ENCODE assay signal across 8 cellular contexts in the genomic region with DNA sequence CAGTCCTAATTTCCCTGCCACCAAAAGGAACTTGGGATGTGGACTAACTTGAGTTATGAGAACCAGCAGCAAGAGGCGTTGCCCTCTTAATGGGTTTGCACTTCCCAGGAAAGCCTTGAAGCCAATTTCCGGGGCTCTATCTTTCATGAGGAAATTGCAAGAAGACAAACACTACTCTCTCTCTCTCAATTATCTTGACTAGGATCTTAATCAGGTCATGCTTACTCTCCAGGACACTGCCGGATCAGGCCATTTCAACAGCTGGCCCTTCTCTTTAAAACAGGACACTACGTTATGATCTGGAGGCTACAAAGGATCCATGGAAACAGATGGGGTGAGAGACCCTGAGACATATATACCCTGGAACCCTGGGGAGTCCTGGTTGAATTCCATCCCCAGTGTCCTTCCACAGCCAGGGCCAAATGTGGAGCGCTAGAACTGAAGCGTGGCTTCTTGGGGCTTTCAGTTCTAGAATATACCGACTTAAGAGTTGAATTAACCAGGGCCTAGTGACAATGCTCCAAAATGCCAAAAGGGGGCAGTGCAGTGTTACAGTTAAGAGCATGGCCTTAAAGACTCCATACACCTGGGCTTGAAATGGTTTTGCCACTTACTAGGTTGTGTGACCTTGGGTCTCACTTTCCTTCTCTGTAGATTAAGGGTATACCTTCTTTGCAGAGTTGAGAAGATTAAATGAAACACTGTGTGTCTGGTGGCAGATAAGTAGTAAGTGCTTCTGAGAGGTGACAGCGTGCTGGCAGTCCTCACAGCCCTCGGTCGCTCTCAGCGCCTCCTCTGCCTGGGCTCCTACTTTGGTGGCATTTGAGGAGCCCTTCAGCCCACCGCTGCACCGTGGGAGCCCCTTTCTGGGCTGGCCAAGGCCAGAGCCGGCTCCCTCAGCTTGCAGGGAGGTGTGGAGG. TPM values are rescaled to one million over a fixed set of nuclear protein-coding genes. Genes with fewer than 3 reads are reported as not detected.
DNase-seq lines count a peak whose midpoint lies in the region; ATAC-seq and TF ChIP-seq lines count a peak whose summit lies in the region.

No MANE protein-coding gene starts in this region.

- H3K4me3 Mint-ChIP-seq in neural crest cell, result no peak overlapping the region

- H3K27ac Mint-ChIP-seq in neural crest cell (ENCODE audit: unreplicated experiment), result no peak overlapping the region

- no peak for TF ChIP-seq EP300 in upper lobe of left lung (IDR thresholded peaks at IDR 0.05)

- H3K27ac ChIP-seq in upper lobe of left lung, result no peak overlapping the region

- peaks cover 9 to 16% (median 12%) of the 10 kb centered on the region in 4 donors for H3K4me1 ChIP-seq in upper lobe of left lung

- DNase-seq in EH (ENCODE audit: low read depth) (peak; percentile 69), HT-29 (ENCODE audit: low spot score) (peak; percentile 88), NOMO-1 treated with DMSO at 0.1 percent for 48 hours (lab: John Stamatoyannopoulos, UW; ENCODE audit: unreplicated experiment) (peak; percentile 69), activated T-cell treated with anti-CD3 and anti-CD28 coated beads for 48 hours (ENCODE audit: low read depth) (peak; percentile 41), fibroblast of mammary gland (ENCODE audit: low read depth) (peak; percentile 85), neural crest cell (ENCODE audit: low read depth, low spot score) (peak; percentile 29), upper lobe of left lung (peak in 1 of 2 donors; percentile 58)

- WGBS in upper lobe of left lung, 2 donors, result 59 to 68% methylated on average over 10 to 14 of the region's 14 CpGs

- H3K4me1 Mint-ChIP-seq in neural crest cell, result no peaks in the 10 kb centered on the region

- ATAC-seq in upper lobe of left lung (ENCODE audit: low FRiP score in 2 of 2) (peak; percentile 78 to 82), HG02763 (IDR thresholded peaks at IDR 0.05; ENCODE audit: unreplicated experiment) (no peak)

- no peaks in the 10 kb centered on the region for H3K9me3 ChIP-seq in upper lobe of left lung

- TF ChIP-seq CTCF in fibroblast of mammary gland (conservative IDR thresholded peaks at IDR 0.05; ENCODE audit: control insufficient read depth, insufficient read depth, low read depth, low read length) (peak; percentile 88), neural crest cell (conservative IDR thresholded peaks at IDR 0.05) (peak; percentile 85), upper lobe of left lung (IDR thresholded peaks at IDR 0.05) (peak; percentile 51 to 83 (median 70))

- no peaks in the 10 kb centered on the region for H3K27me3 ChIP-seq in upper lobe of left lung

- H3K9me3 Mint-ChIP-seq in neural crest cell, result no peaks in the 10 kb centered on the region

- no peaks in the 10 kb centered on the region for H3K36me3 Mint-ChIP-seq in neural crest cell (ENCODE audit: low read depth)

- H3K4me3 ChIP-seq in fibroblast of mammary gland (ENCODE audit: control insufficient read depth, low read depth, low read length) (no peak overlapping the region), upper lobe of left lung (no peak overlapping the region)

- H3K27me3 Mint-ChIP-seq in neural crest cell (ENCODE audit: low read depth), result no peaks in the 10 kb centered on the region

- peaks cover 0 to 9% (median 3%) of the 10 kb centered on the region in 4 donors for H3K36me3 ChIP-seq in upper lobe of left lung

- TF ChIP-seq POLR2A in upper lobe of left lung (IDR thresholded peaks at IDR 0.05), result no peak

RNA-seq across cellular contexts. Expression of a gene that starts 21.1 kb away (rescaled TPM):
- 8.0 and 10.3 TPM in 2 replicates for total RNA-seq in HT-29 (2014; rRNA removed; shearing (Covaris generic))
- total RNA-seq in neural crest cell (20.6 and 20.9 TPM in 2 replicates), upper lobe of left lung (10 to 100 TPM; 10.0 to 33.0 (median 15.2) TPM)

RNA-seq across cellular contexts. Expression of a gene that starts 21.3 kb away (rescaled TPM):
- total RNA-seq in HT-29 (2014; rRNA removed; shearing (Covaris generic)), result not detected in 2 replicates
- total RNA-seq in neural crest cell, result 1.5 and 1.9 TPM in 2 replicates
- 10 to 100 TPM in 3 of 6 donors, 1 to 10 TPM in 2, under 1 TPM in 1; 0.37 to 39.8 (median 9.7) TPM for total RNA-seq in upper lobe of left lung
